Comparison of ENCODE assay signal across 10 cellular contexts in the genomic region with DNA sequence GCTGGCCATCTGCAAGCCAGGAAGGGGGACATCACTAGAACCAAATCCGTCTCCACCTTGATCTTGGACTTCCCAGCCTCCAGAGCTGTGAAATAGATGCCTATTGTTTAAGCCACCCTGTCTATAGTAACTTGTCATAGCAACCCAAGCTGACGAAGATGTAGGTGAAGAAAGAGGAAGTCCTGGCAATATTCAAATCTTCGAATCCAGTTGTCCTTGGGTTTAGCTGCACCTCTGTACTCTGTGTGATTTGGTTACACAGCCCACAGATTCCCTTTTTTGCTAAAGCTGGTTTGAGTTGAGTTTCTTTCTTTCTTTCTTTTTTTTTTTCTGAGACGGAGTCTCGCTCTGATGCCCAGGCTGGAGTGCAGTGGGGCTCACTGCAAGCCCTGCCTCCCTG.
DNase-seq lines count a peak whose midpoint lies in the region; ATAC-seq lines count a peak whose summit lies in the region.
"Had no signal": no experiment of that assay in that cellular context is flagged by ENCODE, and none has a peak within 500 bp of the region (broad histone marks: within the 10 kb centered on the region; RNA-seq: fewer than 3 reads in every experiment).

No MANE protein-coding gene starts in this region.

- H3K4me3 ChIP-seq in SJCRH30 = no peak overlapping the region
- H3K4me3 ChIP-seq: body of pancreas had no signal

- H3K4me1 ChIP-seq in SJCRH30 = no peaks in the 10 kb centered on the region
- H3K4me1 ChIP-seq: body of pancreas, foreskin keratinocyte had no signal

- H3K9me3 ChIP-seq in SJCRH30 (replicated peaks) = no peaks in the 10 kb centered on the region
- H3K9me3 ChIP-seq: body of pancreas had no signal

- no peaks in the 10 kb centered on the region for H3K27me3 ChIP-seq in SJCRH30
- H3K27me3 ChIP-seq: body of pancreas, foreskin keratinocyte had no signal

- DNase-seq in GF-D8 (lab: John Stamatoyannopoulos, UW) = peak; percentile 80
- peak; percentile 93 for DNase-seq in SIG-M5 (lab: John Stamatoyannopoulos, UW)
- DNase-seq in SJCRH30 = no peak
- DNase-seq in NCI-H1417 (lab: John Stamatoyannopoulos, UW) = no peak
- no peak for DNase-seq in EL
- DNase-seq in effector CD4-positive, alpha-beta T cell = no peak
- DNase-seq: body of pancreas, foreskin keratinocyte had no signal

- ATAC-seq in GM19467 (IDR thresholded peaks at IDR 0.05; ENCODE audit: unreplicated experiment) = peak; percentile 45
- ATAC-seq in HG03103 (IDR thresholded peaks at IDR 0.05; ENCODE audit: low read depth, unreplicated experiment) = peak; percentile 47
- ATAC-seq: body of pancreas, foreskin keratinocyte had no signal

- no peaks in the 10 kb centered on the region for H3K36me3 ChIP-seq in SJCRH30

- H3K27ac ChIP-seq in SJCRH30 = no peak overlapping the region
- H3K27ac ChIP-seq: foreskin keratinocyte had no signal

Comparison
In these comparisons a context has a peak if more than half of its experiments do, and no peak if none do; other contexts are left out.
1. DNase-seq: peak in GF-D8 (single experiment) and SIG-M5 (single experiment); none in SJCRH30 (0 of 2), NCI-H1417 (0 of 3), EL (single experiment) and effector CD4-positive, alpha-beta T cell (single experiment).